13 cellular contexts compared by ENCODE assay signal in the genomic region with DNA sequence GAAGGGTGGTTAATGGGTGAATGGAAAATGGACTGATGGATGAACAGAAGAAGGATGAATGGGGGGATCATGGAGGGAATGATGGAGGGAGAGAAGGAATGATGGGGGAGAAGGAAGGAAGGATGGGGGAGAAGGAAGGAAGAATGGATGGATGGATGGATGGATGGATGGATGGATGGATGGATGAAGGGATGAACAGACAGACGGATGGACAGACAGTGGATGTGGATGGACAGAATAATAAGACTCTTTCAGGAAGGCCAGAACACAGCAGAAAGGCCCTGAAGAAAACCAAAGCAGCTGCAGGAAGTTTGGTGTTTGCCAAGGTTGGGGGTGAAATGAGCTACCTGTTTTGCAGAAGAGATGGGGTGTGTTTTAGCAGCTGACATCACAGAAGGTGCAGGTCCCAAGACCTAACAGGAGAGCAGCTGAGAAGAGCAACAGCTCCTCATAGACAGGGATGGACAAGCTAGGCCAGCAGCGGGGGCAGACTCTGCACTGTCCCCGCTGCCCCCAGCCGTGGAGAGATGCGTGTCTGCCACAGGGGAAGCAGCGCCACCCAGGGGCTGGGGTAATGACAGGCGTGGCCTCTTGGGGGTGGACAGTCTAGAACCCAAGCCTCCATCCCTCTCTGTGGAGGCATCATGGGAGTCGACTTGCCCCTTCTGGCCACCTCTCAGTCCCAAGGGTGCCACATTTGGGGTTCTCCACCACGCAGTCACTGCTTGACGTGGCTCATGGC. TPM values are rescaled to one million over a fixed set of nuclear protein-coding genes. Genes with fewer than 3 reads are reported as not detected.
DNase-seq lines count a peak whose midpoint lies in the region; ATAC-seq and TF ChIP-seq lines count a peak whose summit lies in the region.
"Had no signal": no experiment of that assay in that cellular context is flagged by ENCODE, and none has a peak within 500 bp of the region (broad histone marks: within the 10 kb centered on the region; RNA-seq: fewer than 3 reads in every experiment).

No MANE protein-coding gene starts in this region.

- no peak overlapping the region for H3K27ac ChIP-seq in OCI-LY1 (ENCODE audit: low read depth, low read length, poor library complexity, severe bottlenecking)
- H3K27ac ChIP-seq: HL-60, testis had no signal

- no peak overlapping the region for H3K9ac ChIP-seq in OCI-LY1 (ENCODE audit: low read length)

- H3K4me1 ChIP-seq in OCI-LY1 (ENCODE audit: insufficient read depth, low read length, severe bottlenecking): no peaks in the 10 kb centered on the region
- H3K4me1 ChIP-seq: testis had no signal

- no peaks in the 10 kb centered on the region for H3K36me3 Mint-ChIP-seq in T-helper 2 cell treated with Interferon-gamma antibody and Interleukin-4, amounts not matched to agents 5 μg/mL and 100 μg/mL, for 36 hours (ENCODE audit: low read depth)
- peaks cover 4% of the 10 kb centered on the region for H3K36me3 Mint-ChIP-seq in effector memory CD8-positive, alpha-beta T cell (ENCODE audit: insufficient read depth)
- H3K36me3 Mint-ChIP-seq in progenitor cell of endocrine pancreas (ENCODE audit: insufficient read depth): no peaks in the 10 kb centered on the region

- no peaks in the 10 kb centered on the region for H3F3A ChIP-seq in OCI-LY1 (ENCODE audit: insufficient read depth, low read length)

- no peak for DNase-seq in T-helper 2 cell treated with Interferon-gamma antibody and Interleukin-4, amounts not matched to agents 5 μg/mL and 100 μg/mL, for 36 hours (ENCODE audit: low spot score)
- DNase-seq in T-helper 2 cell: no peak
- DNase-seq in effector memory CD8-positive, alpha-beta T cell: no peak
- DNase-seq in progenitor cell of endocrine pancreas (ENCODE audit: low spot score, unreplicated experiment): no peak
- DNase-seq: 8988T; activated CD4-positive, alpha-beta memory T cell treated with anti-CD3 and anti-CD28 coated beads, Interleukin-2, amount 10 ng/mL, durations not matched to agents 7 days and 5 days; dermis blood vessel endothelial cell; testis had no signal

- no peak overlapping the region for H3K4me3 ChIP-seq in OCI-LY1 (ENCODE audit: low read depth, low read length, poor library complexity, severe bottlenecking)
- H3K4me3 ChIP-seq: testis had no signal

- no peaks in the 10 kb centered on the region for H3K9me2 ChIP-seq in OCI-LY1 (ENCODE audit: low read depth, low read length)

- no peaks in the 10 kb centered on the region for H3K9me3 ChIP-seq in OCI-LY1 (ENCODE audit: low read length)
- H3K9me3 ChIP-seq: testis had no signal

- H2AFZ ChIP-seq in OCI-LY1 (ENCODE audit: low read length): no peak overlapping the region

- H3K27me3 ChIP-seq in OCI-LY1 (ENCODE audit: insufficient read depth, low read length): peaks cover 17% of the 10 kb centered on the region
- H3K27me3 ChIP-seq: testis had no signal

- H3K4me2 ChIP-seq in OCI-LY1 (ENCODE audit: low read length): no peak overlapping the region

- H3K79me2 ChIP-seq in OCI-LY1 (ENCODE audit: insufficient read depth, low read length): no peaks in the 10 kb centered on the region

- H3K9me3 Mint-ChIP-seq in T-helper 2 cell treated with Interferon-gamma antibody and Interleukin-4, amounts not matched to agents 5 μg/mL and 100 μg/mL, for 36 hours: no peaks in the 10 kb centered on the region
- H3K9me3 Mint-ChIP-seq in effector memory CD8-positive, alpha-beta T cell: no peaks in the 10 kb centered on the region
- H3K9me3 Mint-ChIP-seq in progenitor cell of endocrine pancreas (ENCODE audit: low read depth): no peaks in the 10 kb centered on the region

- H3K27ac Mint-ChIP-seq in T-helper 2 cell treated with Interferon-gamma antibody and Interleukin-4, amounts not matched to agents 5 μg/mL and 100 μg/mL, for 36 hours: peak overlapping the region; percentile 11
- H3K27ac Mint-ChIP-seq in effector memory CD8-positive, alpha-beta T cell: peak overlapping the region; percentile 0 to 81
- H3K27ac Mint-ChIP-seq in progenitor cell of endocrine pancreas: peak overlapping the region; percentile 42
- H3K27ac Mint-ChIP-seq: activated CD4-positive, alpha-beta memory T cell treated with anti-CD3 and anti-CD28 coated beads, Interleukin-2, amount 10 ng/mL, durations not matched to agents 7 days and 5 days had no signal

- no peaks in the 10 kb centered on the region for H3K36me3 ChIP-seq in OCI-LY1 (ENCODE audit: insufficient read depth, low read length)

- H3K27me3 Mint-ChIP-seq in T-helper 2 cell treated with Interferon-gamma antibody and Interleukin-4, amounts not matched to agents 5 μg/mL and 100 μg/mL, for 36 hours (ENCODE audit: low read depth): no peaks in the 10 kb centered on the region
- no peaks in the 10 kb centered on the region for H3K27me3 Mint-ChIP-seq in effector memory CD8-positive, alpha-beta T cell
- peaks cover 22% of the 10 kb centered on the region for H3K27me3 Mint-ChIP-seq in progenitor cell of endocrine pancreas

- peaks cover 42% of the 10 kb centered on the region for H3K4me1 Mint-ChIP-seq in T-helper 2 cell treated with Interferon-gamma antibody and Interleukin-4, amounts not matched to agents 5 μg/mL and 100 μg/mL, for 36 hours (ENCODE audit: low read depth)
- peaks cover 55 to 56% of the 10 kb centered on the region in 2 donors for H3K4me1 Mint-ChIP-seq in effector memory CD8-positive, alpha-beta T cell (ENCODE audit: low read depth in 2 of 2)
- peaks cover 12% of the 10 kb centered on the region for H3K4me1 Mint-ChIP-seq in progenitor cell of endocrine pancreas (ENCODE audit: low read depth)

- no peak overlapping the region for H3K4me3 Mint-ChIP-seq in T-helper 2 cell treated with Interferon-gamma antibody and Interleukin-4, amounts not matched to agents 5 μg/mL and 100 μg/mL, for 36 hours
- peak overlapping the region; percentile 47 to 82 for H3K4me3 Mint-ChIP-seq in effector memory CD8-positive, alpha-beta T cell
- H3K4me3 Mint-ChIP-seq in progenitor cell of endocrine pancreas (ENCODE audit: low read depth): no peak overlapping the region
- H3K4me3 Mint-ChIP-seq: activated CD4-positive, alpha-beta memory T cell treated with anti-CD3 and anti-CD28 coated beads, Interleukin-2, amount 10 ng/mL, durations not matched to agents 7 days and 5 days had no signal

- ATAC-seq in effector memory CD8-positive, alpha-beta T cell (replicated peaks): peak; percentile 9
- ATAC-seq in GM21360 (IDR thresholded peaks at IDR 0.05; ENCODE audit: unreplicated experiment) (no peak), HG02759 (IDR thresholded peaks at IDR 0.05; ENCODE audit: unreplicated experiment) (no peak), GM21619 (IDR thresholded peaks at IDR 0.05; ENCODE audit: unreplicated experiment) (no peak)

- no peaks in the 10 kb centered on the region for H4K20me1 ChIP-seq in OCI-LY1 (ENCODE audit: insufficient read depth, low read length)

- TF ChIP-seq CTCF in OCI-LY1 (IDR thresholded peaks at IDR 0.05; ENCODE audit: low read length): peak; percentile 36
- TF ChIP-seq CTCF in progenitor cell of endocrine pancreas (IDR thresholded peaks at IDR 0.05; ENCODE audit: unreplicated experiment): no peak

RNA-seq across cellular contexts. Expression of a gene that starts 17.9 kb away (rescaled TPM):
- total RNA-seq in progenitor cell of endocrine pancreas: 13.8 and 14.5 TPM in 2 replicates

RNA-seq across cellular contexts. Expression of a gene that starts 20.4 kb away (rescaled TPM):
- not detected in 2 replicates for total RNA-seq in progenitor cell of endocrine pancreas
- total RNA-seq: dermis blood vessel endothelial cell had no signal

RNA-seq across cellular contexts. Expression of a gene that starts 42.2 kb away (rescaled TPM):
- 1.3 and 1.9 TPM in 2 replicates for total RNA-seq in progenitor cell of endocrine pancreas
- total RNA-seq: dermis blood vessel endothelial cell had no signal

Comparison
In these comparisons a context has a peak if more than half of its experiments do, and no peak if none do; other contexts are left out.
1. H3K4me3 Mint-ChIP-seq: peak in effector memory CD8-positive, alpha-beta T cell (2 of 2); none in T-helper 2 cell treated with Interferon-gamma antibody and Interleukin-4, amounts not matched to agents 5 μg/mL and 100 μg/mL, for 36 hours (single experiment) and progenitor cell of endocrine pancreas (single experiment).
2. Peak in every context shown above with its lines, with median percentiles within 50 percentile points of each other: H3K27ac Mint-ChIP-seq.